In genomic region chr19:19668230-19669012, GRCh38 we compare ENCODE assay signal across 8 cellular contexts. TPM values are rescaled to one million over a fixed set of nuclear protein-coding genes. Genes with fewer than 3 reads are reported as not detected.
DNase-seq lines count a peak whose midpoint lies in the region; ATAC-seq and TF ChIP-seq lines count a peak whose summit lies in the region.

TSS of gene ZNF101 (plus strand) at chr19:19668839. CDS start at chr19:19668964, 125 bp downstream.

- peak within 1 kb of the TSS; percentile 93 for H3K4me3 ChIP-seq in lung

- no peaks in the 10 kb centered on the region for H3K27me3 Mint-ChIP-seq in activated CD8-positive, alpha-beta T cell treated with anti-CD3 and anti-CD28 coated beads, Interleukin-2, amount 10 ng/mL, durations not matched to agents 7 days and 5 days (ENCODE audit: low read depth)

- no peak for TF ChIP-seq CTCF in GM20000 (IDR thresholded peaks at IDR 0.05; ENCODE audit: extremely low read depth, missing control alignments)
- TF ChIP-seq CTCF in lung (IDR thresholded peaks at IDR 0.05; ENCODE audit: control extremely low read depth, extremely low read depth) = no peak

- ATAC-seq in activated CD8-positive, alpha-beta T cell treated with anti-CD3 and anti-CD28 coated beads, Interleukin-2, amount 10 ng/mL, durations not matched to agents 7 days and 5 days = peak; percentile 77
- peak; percentile 82 for ATAC-seq in lung (ENCODE audit: insufficient read depth, low FRiP score)

- H3K36me3 Mint-ChIP-seq in activated CD8-positive, alpha-beta T cell treated with anti-CD3 and anti-CD28 coated beads, Interleukin-2, amount 10 ng/mL, durations not matched to agents 7 days and 5 days (ENCODE audit: low read depth) = peaks cover 65% of the 10 kb centered on the region

- peaks cover 20% of the 10 kb centered on the region for H3K9me3 Mint-ChIP-seq in activated CD8-positive, alpha-beta T cell treated with anti-CD3 and anti-CD28 coated beads, Interleukin-2, amount 10 ng/mL, durations not matched to agents 7 days and 5 days (ENCODE audit: insufficient read depth)

- H3K27ac Mint-ChIP-seq in activated CD8-positive, alpha-beta T cell treated with anti-CD3 and anti-CD28 coated beads, Interleukin-2, amount 10 ng/mL, durations not matched to agents 7 days and 5 days = peak within 1 kb of the TSS; percentile 97

- no peaks in the 10 kb centered on the region for H3K9me3 ChIP-seq in lung (ENCODE audit: control insufficient read depth in 2 of 2, insufficient read depth in 1 of 2, low read length in 1 of 2)

- H3K36me3 ChIP-seq in lung (ENCODE audit: control insufficient read depth in 2 of 2, insufficient read depth in 2 of 2, low read length in 2 of 2) = no peaks in the 10 kb centered on the region

- H3K27ac ChIP-seq in lung (ENCODE audit: low read depth in 1 of 2, low read length in 1 of 2) = peak within 1 kb of the TSS; percentile 79 to 92

- peaks cover 26% of the 10 kb centered on the region for H3K4me1 Mint-ChIP-seq in activated CD8-positive, alpha-beta T cell treated with anti-CD3 and anti-CD28 coated beads, Interleukin-2, amount 10 ng/mL, durations not matched to agents 7 days and 5 days (ENCODE audit: low read depth)

- POLR2A ChIA-PET in activated CD8-positive, alpha-beta T cell treated with anti-CD3 and anti-CD28 coated beads, Interleukin-2, amount 10 ng/mL, durations not matched to agents 7 days and 5 days (lab: Charles Lee) = interaction anchor here (0.6 to 4.3 kb wide), 25 partner anchors 9 to 897 kb away, joined by 3 to 41 read pairs (median 6); partner anchors contain the start of genes GMIP, PBX4, ZNF14 and ZNF253

- no peaks in the 10 kb centered on the region for H3K27me3 ChIP-seq in lung (ENCODE audit: control insufficient read depth, insufficient read depth)

- DNase-seq in COLO668 (lab: John Stamatoyannopoulos, UW; ENCODE audit: unreplicated experiment) (peak; percentile 95), GM20000 (ENCODE audit: low spot score) (peak; percentile 96), HS-5 (ENCODE audit: low read depth) (peak; percentile 64), NK-92 (lab: John Stamatoyannopoulos, UW; ENCODE audit: unreplicated experiment) (peak; percentile 72), lung (ENCODE audit: low spot score) (peak; percentile 94)
- DNase-seq in activated CD8-positive, alpha-beta T cell treated with anti-CD3 and anti-CD28 coated beads, Interleukin-2, amount 10 ng/mL, durations not matched to agents 7 days and 5 days = peak; percentile 98
- peak; percentile 91 for DNase-seq in effector CD4-positive, alpha-beta T cell
- DNase-seq in stimulated activated CD4-positive, alpha-beta T cell treated with anti-CD3 and anti-CD28 coated beads, TNF-alpha, amount 100 ng/mL, for 24 hours (ENCODE audit: low read depth in 3 of 3) = peak; percentile 92 to 97 (median 93)

- CTCF ChIA-PET in activated CD8-positive, alpha-beta T cell treated with anti-CD3 and anti-CD28 coated beads, Interleukin-2, amount 10 ng/mL, durations not matched to agents 7 days and 5 days (lab: Charles Lee) = interaction anchor here (1.0 to 2.0 kb wide), 2 partner anchors 153 to 291 kb away, joined by 3 to 7 read pairs; partner anchors contain the start of gene ZNF506

- peak within 1 kb of the TSS; percentile 80 for H3K4me3 Mint-ChIP-seq in activated CD8-positive, alpha-beta T cell treated with anti-CD3 and anti-CD28 coated beads, Interleukin-2, amount 10 ng/mL, durations not matched to agents 7 days and 5 days

- 1 to 3% methylated on average over 36 of the region's 36 CpGs for WGBS in lung, 2 donors

- peaks cover 0 to 11% of the 10 kb centered on the region in 2 donors for H3K4me1 ChIP-seq in lung (ENCODE audit: control insufficient read depth in 2 of 2, insufficient read depth in 2 of 2, low read length in 2 of 2)

RNA-seq across cellular contexts. Expression of gene ZNF101, which starts in this region (rescaled TPM):
- total RNA-seq in activated CD8-positive, alpha-beta T cell treated with anti-CD3 and anti-CD28 coated beads, Interleukin-2, amount 10 ng/mL, durations not matched to agents 7 days and 5 days = 10 to 100 TPM; 74.2 to 87.8 TPM
- total RNA-seq in lung = 10 to 100 TPM in 1 of 2 donors, 1 to 10 TPM in 1; 9.3 to 12.4 TPM
- 10 to 100 TPM in 1 of 2 donors, 1 to 10 TPM in 1; 7.4 to 11.5 TPM for polyA plus RNA-seq in lung

Comparison
In these comparisons a context has a peak if more than half of its experiments do, and no peak if none do; other contexts are left out.
1. Peak in every context shown above with its lines: DNase-seq, ATAC-seq, H3K4me3 ChIP-seq and H3K27ac ChIP-seq.
2. RNA of gene ZNF101 (total RNA-seq): 74.2 to 87.8 TPM in activated CD8-positive, alpha-beta T cell treated with anti-CD3 and anti-CD28 coated beads, Interleukin-2, amount 10 ng/mL, durations not matched to agents 7 days and 5 days; 9.3 to 12.4 TPM in lung; every median in the first group is over 4 times any median in the second.